Comparison of ENCODE assay signal across 1 cellular context in the genomic region with DNA sequence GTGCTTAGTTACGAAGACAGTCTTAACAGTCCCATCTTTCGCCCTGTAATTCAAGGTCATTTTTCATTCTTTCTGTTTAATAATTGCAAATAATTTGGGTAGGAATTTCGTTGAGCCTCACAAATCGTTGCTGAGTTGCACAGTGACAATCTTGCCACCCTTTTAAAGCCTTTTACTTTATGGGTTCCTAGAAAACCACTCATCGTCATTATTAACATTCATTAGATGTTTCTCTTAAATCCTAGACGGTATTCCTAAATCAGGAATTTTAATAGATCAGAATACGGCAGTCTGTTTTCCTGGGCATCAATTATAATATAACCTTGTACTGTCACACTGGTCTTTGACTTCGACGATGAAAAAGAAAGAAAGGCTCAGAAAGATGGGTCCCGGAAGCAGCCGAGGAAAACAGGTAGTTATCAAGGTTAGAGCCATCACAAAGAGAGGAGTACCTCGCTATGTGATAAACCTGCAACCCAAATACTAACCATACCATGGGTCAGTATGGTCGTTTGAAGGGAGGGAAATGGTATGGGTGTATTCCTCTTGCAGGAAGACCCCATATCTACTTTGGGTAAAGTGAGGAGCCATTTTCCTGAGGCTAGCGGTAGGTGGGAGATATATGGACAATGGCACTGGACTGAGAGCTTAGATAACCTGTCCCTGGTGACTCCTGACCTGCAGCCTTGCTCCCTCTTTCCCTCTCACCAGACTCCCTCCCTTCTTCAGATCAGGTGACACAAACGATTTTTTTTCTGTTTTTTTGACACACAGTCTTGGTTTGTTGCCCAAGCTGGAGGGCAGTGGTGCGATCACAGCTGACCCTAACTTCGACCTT.
TF ChIP-seq lines count a peak whose summit lies in the region.

No MANE protein-coding gene starts in this region.

TF ChIP-seq in HepG2, 621 proteins besides CTCF, POLR2A, EP300 and RAD21 (continued from another document and continues in another):
- TF ChIP-seq, protein P1, sequence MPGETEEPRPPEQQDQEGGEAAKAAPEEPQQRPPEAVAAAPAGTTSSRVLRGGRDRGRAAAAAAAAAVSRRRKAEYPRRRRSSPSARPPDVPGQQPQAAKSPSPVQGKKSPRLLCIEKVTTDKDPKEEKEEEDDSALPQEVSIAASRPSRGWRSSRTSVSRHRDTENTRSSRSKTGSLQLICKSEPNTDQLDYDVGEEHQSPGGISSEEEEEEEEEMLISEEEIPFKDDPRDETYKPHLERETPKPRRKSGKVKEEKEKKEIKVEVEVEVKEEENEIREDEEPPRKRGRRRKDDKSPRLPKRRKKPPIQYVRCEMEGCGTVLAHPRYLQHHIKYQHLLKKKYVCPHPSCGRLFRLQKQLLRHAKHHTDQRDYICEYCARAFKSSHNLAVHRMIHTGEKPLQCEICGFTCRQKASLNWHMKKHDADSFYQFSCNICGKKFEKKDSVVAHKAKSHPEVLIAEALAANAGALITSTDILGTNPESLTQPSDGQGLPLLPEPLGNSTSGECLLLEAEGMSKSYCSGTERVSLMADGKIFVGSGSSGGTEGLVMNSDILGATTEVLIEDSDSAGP (CRISPR knock-in tag; IDR thresholded peaks at IDR 0.05; ENCODE audit: borderline replicate concordance), result no peak
- 0 out of 2 replicates have a peak, but pooled peaks have one; percentile 17 for TF ChIP-seq KDM2A (CRISPR knock-in tag; IDR thresholded peaks at IDR 0.05; ENCODE audit: borderline replicate concordance, low read depth)
- no peak for TF ChIP-seq ZNF30 (CRISPR knock-in tag; IDR thresholded peaks at IDR 0.05)
- no peak; the same call in 1 of the 2 replicates for TF ChIP-seq STAG1 (CRISPR knock-in tag; IDR thresholded peaks at IDR 0.05)
- 0 out of 2 replicates have a peak, but pooled peaks have one; percentile 37 for TF ChIP-seq THAP11 (CRISPR knock-in tag; IDR thresholded peaks at IDR 0.05)
- no peak for TF ChIP-seq MTF1 (CRISPR knock-in tag; IDR thresholded peaks at IDR 0.05)
- TF ChIP-seq ZNF33A (CRISPR knock-in tag; IDR thresholded peaks at IDR 0.05; ENCODE audit: borderline replicate concordance), result no peak
- no peak for TF ChIP-seq EEA1 (CRISPR knock-in tag; IDR thresholded peaks at IDR 0.05; ENCODE audit: borderline replicate concordance)
- TF ChIP-seq ZNF567 (CRISPR knock-in tag; IDR thresholded peaks at IDR 0.05; ENCODE audit: borderline replicate concordance), result no peak
- no peak for TF ChIP-seq ZNF607 (CRISPR knock-in tag; IDR thresholded peaks at IDR 0.05; ENCODE audit: borderline replicate concordance)
- TF ChIP-seq, protein P2, sequence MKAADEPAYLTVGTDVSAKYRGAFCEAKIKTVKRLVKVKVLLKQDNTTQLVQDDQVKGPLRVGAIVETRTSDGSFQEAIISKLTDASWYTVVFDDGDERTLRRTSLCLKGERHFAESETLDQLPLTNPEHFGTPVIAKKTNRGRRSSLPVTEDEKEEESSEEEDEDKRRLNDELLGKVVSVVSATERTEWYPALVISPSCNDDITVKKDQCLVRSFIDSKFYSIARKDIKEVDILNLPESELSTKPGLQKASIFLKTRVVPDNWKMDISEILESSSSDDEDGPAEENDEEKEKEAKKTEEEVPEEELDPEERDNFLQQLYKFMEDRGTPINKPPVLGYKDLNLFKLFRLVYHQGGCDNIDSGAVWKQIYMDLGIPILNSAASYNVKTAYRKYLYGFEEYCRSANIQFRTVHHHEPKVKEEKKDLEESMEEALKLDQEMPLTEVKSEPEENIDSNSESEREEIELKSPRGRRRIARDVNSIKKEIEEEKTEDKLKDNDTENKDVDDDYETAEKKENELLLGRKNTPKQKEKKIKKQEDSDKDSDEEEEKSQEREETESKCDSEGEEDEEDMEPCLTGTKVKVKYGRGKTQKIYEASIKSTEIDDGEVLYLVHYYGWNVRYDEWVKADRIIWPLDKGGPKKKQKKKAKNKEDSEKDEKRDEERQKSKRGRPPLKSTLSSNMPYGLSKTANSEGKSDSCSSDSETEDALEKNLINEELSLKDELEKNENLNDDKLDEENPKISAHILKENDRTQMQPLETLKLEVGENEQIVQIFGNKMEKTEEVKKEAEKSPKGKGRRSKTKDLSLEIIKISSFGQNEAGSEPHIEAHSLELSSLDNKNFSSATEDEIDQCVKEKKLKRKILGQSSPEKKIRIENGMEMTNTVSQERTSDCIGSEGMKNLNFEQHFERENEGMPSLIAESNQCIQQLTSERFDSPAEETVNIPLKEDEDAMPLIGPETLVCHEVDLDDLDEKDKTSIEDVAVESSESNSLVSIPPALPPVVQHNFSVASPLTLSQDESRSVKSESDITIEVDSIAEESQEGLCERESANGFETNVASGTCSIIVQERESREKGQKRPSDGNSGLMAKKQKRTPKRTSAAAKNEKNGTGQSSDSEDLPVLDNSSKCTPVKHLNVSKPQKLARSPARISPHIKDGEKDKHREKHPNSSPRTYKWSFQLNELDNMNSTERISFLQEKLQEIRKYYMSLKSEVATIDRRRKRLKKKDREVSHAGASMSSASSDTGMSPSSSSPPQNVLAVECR (CRISPR knock-in tag; IDR thresholded peaks at IDR 0.05; ENCODE audit: borderline replicate concordance), result no peak
- no peak for TF ChIP-seq MIXL1 (CRISPR knock-in tag; IDR thresholded peaks at IDR 0.05)
- TF ChIP-seq ZSCAN29 (CRISPR knock-in tag; conservative IDR thresholded peaks at IDR 0.05), result no peak; the same call in 1 of the 2 replicates
- TF ChIP-seq TBX2 (CRISPR knock-in tag; IDR thresholded peaks at IDR 0.05; ENCODE audit: borderline replicate concordance), result peak; percentile 62; the same call in 1 of the 2 replicates
- no peak for TF ChIP-seq MAFG (CRISPR knock-in tag; IDR thresholded peaks at IDR 0.05)
- TF ChIP-seq BRCA1 (CRISPR knock-in tag; IDR thresholded peaks at IDR 0.05), result no peak
- TF ChIP-seq SMAD3 (CRISPR knock-in tag; IDR thresholded peaks at IDR 0.05), result no peak
- no peak for TF ChIP-seq SPEN (CRISPR knock-in tag; IDR thresholded peaks at IDR 0.05; ENCODE audit: low read depth)
- TF ChIP-seq KLF15 (CRISPR knock-in tag; IDR thresholded peaks at IDR 0.05; ENCODE audit: borderline replicate concordance), result no peak
- no peak for TF ChIP-seq HNF4A (CRISPR knock-in tag; IDR thresholded peaks at IDR 0.05)
- no peak for TF ChIP-seq EHMT2 (IDR thresholded peaks at IDR 0.05; ENCODE audit: borderline replicate concordance, low read depth, low read length)
- TF ChIP-seq, protein P3, sequence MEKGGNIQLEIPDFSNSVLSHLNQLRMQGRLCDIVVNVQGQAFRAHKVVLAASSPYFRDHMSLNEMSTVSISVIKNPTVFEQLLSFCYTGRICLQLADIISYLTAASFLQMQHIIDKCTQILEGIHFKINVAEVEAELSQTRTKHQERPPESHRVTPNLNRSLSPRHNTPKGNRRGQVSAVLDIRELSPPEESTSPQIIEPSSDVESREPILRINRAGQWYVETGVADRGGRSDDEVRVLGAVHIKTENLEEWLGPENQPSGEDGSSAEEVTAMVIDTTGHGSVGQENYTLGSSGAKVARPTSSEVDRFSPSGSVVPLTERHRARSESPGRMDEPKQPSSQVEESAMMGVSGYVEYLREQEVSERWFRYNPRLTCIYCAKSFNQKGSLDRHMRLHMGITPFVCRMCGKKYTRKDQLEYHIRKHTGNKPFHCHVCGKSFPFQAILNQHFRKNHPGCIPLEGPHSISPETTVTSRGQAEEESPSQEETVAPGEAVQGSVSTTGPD (CRISPR knock-in tag; IDR thresholded peaks at IDR 0.05), result no peak
- TF ChIP-seq ZNF329 (CRISPR knock-in tag; IDR thresholded peaks at IDR 0.05; ENCODE audit: low read depth), result no peak
- TF ChIP-seq, protein P4, sequence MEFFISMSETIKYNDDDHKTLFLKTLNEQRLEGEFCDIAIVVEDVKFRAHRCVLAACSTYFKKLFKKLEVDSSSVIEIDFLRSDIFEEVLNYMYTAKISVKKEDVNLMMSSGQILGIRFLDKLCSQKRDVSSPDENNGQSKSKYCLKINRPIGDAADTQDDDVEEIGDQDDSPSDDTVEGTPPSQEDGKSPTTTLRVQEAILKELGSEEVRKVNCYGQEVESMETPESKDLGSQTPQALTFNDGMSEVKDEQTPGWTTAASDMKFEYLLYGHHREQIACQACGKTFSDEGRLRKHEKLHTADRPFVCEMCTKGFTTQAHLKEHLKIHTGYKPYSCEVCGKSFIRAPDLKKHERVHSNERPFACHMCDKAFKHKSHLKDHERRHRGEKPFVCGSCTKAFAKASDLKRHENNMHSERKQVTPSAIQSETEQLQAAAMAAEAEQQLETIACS (CRISPR knock-in tag; IDR thresholded peaks at IDR 0.05), result peak; percentile 42; the same call in 1 of the 2 replicates
- 0 out of 2 replicates have a peak, but pooled peaks have one; percentile 25 for TF ChIP-seq SMAD1 (CRISPR knock-in tag; IDR thresholded peaks at IDR 0.05; ENCODE audit: borderline replicate concordance, low read depth)
- TF ChIP-seq ATF7 (IDR thresholded peaks at IDR 0.05), result no peak
- no peak; the same call in 1 of the 2 replicates for TF ChIP-seq ATF7 (CRISPR knock-in tag; IDR thresholded peaks at IDR 0.05)
- no peak for TF ChIP-seq KMT2B (CRISPR knock-in tag; IDR thresholded peaks at IDR 0.05)
- no peak for TF ChIP-seq ZC3H4 (CRISPR knock-in tag; IDR thresholded peaks at IDR 0.05; ENCODE audit: borderline replicate concordance)
- TF ChIP-seq NCOA5 (CRISPR knock-in tag; IDR thresholded peaks at IDR 0.05), result no peak
- peak; percentile 32 for TF ChIP-seq PHF5A (CRISPR knock-in tag; IDR thresholded peaks at IDR 0.05; ENCODE audit: low read depth, unreplicated experiment)
- TF ChIP-seq ZBTB21 (CRISPR knock-in tag; IDR thresholded peaks at IDR 0.05), result no peak
- TF ChIP-seq, protein P5, sequence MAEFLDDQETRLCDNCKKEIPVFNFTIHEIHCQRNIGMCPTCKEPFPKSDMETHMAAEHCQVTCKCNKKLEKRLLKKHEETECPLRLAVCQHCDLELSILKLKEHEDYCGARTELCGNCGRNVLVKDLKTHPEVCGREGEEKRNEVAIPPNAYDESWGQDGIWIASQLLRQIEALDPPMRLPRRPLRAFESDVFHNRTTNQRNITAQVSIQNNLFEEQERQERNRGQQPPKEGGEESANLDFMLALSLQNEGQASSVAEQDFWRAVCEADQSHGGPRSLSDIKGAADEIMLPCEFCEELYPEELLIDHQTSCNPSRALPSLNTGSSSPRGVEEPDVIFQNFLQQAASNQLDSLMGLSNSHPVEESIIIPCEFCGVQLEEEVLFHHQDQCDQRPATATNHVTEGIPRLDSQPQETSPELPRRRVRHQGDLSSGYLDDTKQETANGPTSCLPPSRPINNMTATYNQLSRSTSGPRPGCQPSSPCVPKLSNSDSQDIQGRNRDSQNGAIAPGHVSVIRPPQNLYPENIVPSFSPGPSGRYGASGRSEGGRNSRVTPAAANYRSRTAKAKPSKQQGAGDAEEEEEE (CRISPR knock-in tag; IDR thresholded peaks at IDR 0.05; ENCODE audit: borderline replicate concordance), result no peak
- TF ChIP-seq ZNF260 (CRISPR knock-in tag; IDR thresholded peaks at IDR 0.05; ENCODE audit: borderline replicate concordance, low read depth), result no peak
- TF ChIP-seq SAFB2 (CRISPR knock-in tag; IDR thresholded peaks at IDR 0.05; ENCODE audit: borderline replicate concordance, low read depth), result no peak; the same call in 1 of the 2 replicates
- no peak for TF ChIP-seq ZNF878 (CRISPR knock-in tag; IDR thresholded peaks at IDR 0.05)
- no peak for TF ChIP-seq POGZ (CRISPR knock-in tag; IDR thresholded peaks at IDR 0.05)
- no peak for TF ChIP-seq CEBPB (IDR thresholded peaks at IDR 0.05; ENCODE audit: borderline replicate concordance, low read depth, low read length)
- TF ChIP-seq ZNF430 (CRISPR knock-in tag; IDR thresholded peaks at IDR 0.05), result 0 out of 2 replicates have a peak, but pooled peaks have one; percentile 73
- TF ChIP-seq ZNF674 (CRISPR knock-in tag; IDR thresholded peaks at IDR 0.05; ENCODE audit: low read depth), result no peak
- TF ChIP-seq, protein P6, sequence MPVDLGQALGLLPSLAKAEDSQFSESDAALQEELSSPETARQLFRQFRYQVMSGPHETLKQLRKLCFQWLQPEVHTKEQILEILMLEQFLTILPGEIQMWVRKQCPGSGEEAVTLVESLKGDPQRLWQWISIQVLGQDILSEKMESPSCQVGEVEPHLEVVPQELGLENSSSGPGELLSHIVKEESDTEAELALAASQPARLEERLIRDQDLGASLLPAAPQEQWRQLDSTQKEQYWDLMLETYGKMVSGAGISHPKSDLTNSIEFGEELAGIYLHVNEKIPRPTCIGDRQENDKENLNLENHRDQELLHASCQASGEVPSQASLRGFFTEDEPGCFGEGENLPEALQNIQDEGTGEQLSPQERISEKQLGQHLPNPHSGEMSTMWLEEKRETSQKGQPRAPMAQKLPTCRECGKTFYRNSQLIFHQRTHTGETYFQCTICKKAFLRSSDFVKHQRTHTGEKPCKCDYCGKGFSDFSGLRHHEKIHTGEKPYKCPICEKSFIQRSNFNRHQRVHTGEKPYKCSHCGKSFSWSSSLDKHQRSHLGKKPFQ (CRISPR knock-in tag; IDR thresholded peaks at IDR 0.05; ENCODE audit: insufficient replicate concordance), result no peak
- TF ChIP-seq, protein P7, sequence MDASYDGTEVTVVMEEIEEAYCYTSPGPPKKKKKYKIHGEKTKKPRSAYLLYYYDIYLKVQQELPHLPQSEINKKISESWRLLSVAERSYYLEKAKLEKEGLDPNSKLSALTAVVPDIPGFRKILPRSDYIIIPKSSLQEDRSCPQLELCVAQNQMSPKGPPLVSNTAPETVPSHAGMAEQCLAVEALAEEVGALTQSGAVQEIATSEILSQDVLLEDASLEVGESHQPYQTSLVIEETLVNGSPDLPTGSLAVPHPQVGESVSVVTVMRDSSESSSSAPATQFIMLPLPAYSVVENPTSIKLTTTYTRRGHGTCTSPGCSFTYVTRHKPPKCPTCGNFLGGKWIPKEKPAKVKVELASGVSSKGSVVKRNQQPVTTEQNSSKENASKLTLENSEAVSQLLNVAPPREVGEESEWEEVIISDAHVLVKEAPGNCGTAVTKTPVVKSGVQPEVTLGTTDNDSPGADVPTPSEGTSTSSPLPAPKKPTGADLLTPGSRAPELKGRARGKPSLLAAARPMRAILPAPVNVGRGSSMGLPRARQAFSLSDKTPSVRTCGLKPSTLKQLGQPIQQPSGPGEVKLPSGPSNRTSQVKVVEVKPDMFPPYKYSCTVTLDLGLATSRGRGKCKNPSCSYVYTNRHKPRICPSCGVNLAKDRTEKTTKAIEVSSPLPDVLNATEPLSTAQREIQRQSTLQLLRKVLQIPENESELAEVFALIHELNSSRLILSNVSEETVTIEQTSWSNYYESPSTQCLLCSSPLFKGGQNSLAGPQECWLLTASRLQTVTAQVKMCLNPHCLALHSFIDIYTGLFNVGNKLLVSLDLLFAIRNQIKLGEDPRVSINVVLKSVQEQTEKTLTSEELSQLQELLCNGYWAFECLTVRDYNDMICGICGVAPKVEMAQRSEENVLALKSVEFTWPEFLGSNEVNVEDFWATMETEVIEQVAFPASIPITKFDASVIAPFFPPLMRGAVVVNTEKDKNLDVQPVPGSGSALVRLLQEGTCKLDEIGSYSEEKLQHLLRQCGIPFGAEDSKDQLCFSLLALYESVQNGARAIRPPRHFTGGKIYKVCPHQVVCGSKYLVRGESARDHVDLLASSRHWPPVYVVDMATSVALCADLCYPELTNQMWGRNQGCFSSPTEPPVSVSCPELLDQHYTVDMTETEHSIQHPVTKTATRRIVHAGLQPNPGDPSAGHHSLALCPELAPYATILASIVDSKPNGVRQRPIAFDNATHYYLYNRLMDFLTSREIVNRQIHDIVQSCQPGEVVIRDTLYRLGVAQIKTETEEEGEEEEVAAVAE (CRISPR knock-in tag; IDR thresholded peaks at IDR 0.05; ENCODE audit: borderline replicate concordance), result no peak
- peak; percentile 32 for TF ChIP-seq IKZF4 (CRISPR knock-in tag; IDR thresholded peaks at IDR 0.05; ENCODE audit: borderline replicate concordance, low read depth, not compliant biosample characterization)
- TF ChIP-seq EED (CRISPR knock-in tag; IDR thresholded peaks at IDR 0.05), result no peak
- TF ChIP-seq SRSF9 (IDR thresholded peaks at IDR 0.05; ENCODE audit: borderline replicate concordance, insufficient read depth, low read depth, low read length, poor library complexity, severe bottlenecking), result no peak
- no peak for TF ChIP-seq DR1 (CRISPR knock-in tag; IDR thresholded peaks at IDR 0.05)
- TF ChIP-seq SNAI1 (CRISPR knock-in tag; IDR thresholded peaks at IDR 0.05; ENCODE audit: borderline replicate concordance), result no peak
- no peak for TF ChIP-seq ZNF777 (CRISPR knock-in tag; IDR thresholded peaks at IDR 0.05)
- no peak for TF ChIP-seq RNF2 (conservative IDR thresholded peaks at IDR 0.05; ENCODE audit: low read depth)
